In genomic region chr20:21512634-21513180, GRCh38 we compare ENCODE assay signal across 11 cellular contexts. TPM values are rescaled to one million over a fixed set of nuclear protein-coding genes. Genes with fewer than 3 reads are reported as not detected.
DNase-seq lines count a peak whose midpoint lies in the region; ATAC-seq and TF ChIP-seq lines count a peak whose summit lies in the region.
"Had no signal": no experiment of that assay in that cellular context is flagged by ENCODE, and none has a peak within 500 bp of the region (broad histone marks: within the 10 kb centered on the region; RNA-seq: fewer than 3 reads in every experiment).

No MANE protein-coding gene starts in this region.

- H3K4me3 ChIP-seq in IMR-90 (ENCODE audit: insufficient read depth, low read depth, low read length) (peak overlapping the region; percentile 17; the same call in 1 of the 2 replicates), endodermal cell (ENCODE audit: low read length) (peak overlapping the region; percentile 36), brain microvascular endothelial cell (ENCODE audit: low read depth, low read length) (no peak overlapping the region), aorta (ENCODE audit: low read length in 2 of 2) (peak overlapping the region in 1 of 2 donors; percentile 1)

- no peak overlapping the region for H2BK5ac ChIP-seq in IMR-90 (ENCODE audit: low read depth, low read length, poor library complexity, severe bottlenecking)

- H3K36me3 ChIP-seq in IMR-90 (ENCODE audit: control insufficient read depth, insufficient read depth, low read length): no peaks in the 10 kb centered on the region
- H3K36me3 ChIP-seq in endodermal cell (ENCODE audit: control insufficient read depth, insufficient read depth, low read length): no peaks in the 10 kb centered on the region
- no peaks in the 10 kb centered on the region for H3K36me3 ChIP-seq in brain microvascular endothelial cell (replicated peaks)
- H3K36me3 ChIP-seq in aorta (ENCODE audit: control insufficient read depth in 1 of 2, insufficient read depth in 2 of 2, low read length in 1 of 2): no peaks in the 10 kb centered on the region

- H4K20me1 ChIP-seq in IMR-90 (ENCODE audit: insufficient read depth, low read length): no peaks in the 10 kb centered on the region

- H3K9me3 ChIP-seq in CD4-positive, alpha-beta T cell (ENCODE audit: control insufficient read depth, low read length): no peaks in the 10 kb centered on the region
- H3K9me3 ChIP-seq in IMR-90 (ENCODE audit: control insufficient read depth, insufficient read depth, low read length) (0 out of 2 replicates have a peak, but pooled peaks cover 2% of the 10 kb centered on the region), endodermal cell (ENCODE audit: control insufficient read depth, low read length) (no peaks in the 10 kb centered on the region), aorta (ENCODE audit: control insufficient read depth, low read length) (no peaks in the 10 kb centered on the region)

- no peaks in the 10 kb centered on the region for H3K9me1 ChIP-seq in IMR-90 (ENCODE audit: insufficient read depth, low read length)

- H3K4me1 Mint-ChIP-seq in CD4-positive, alpha-beta T cell (ENCODE audit: low read depth): peaks cover 76% of the 10 kb centered on the region
- peaks cover 38% of the 10 kb centered on the region for H3K4me1 Mint-ChIP-seq in endodermal cell

- no peak overlapping the region for H3K14ac ChIP-seq in IMR-90 (replicated peaks; ENCODE audit: low read depth, low read length)

- no peak overlapping the region for H3K18ac ChIP-seq in IMR-90 (ENCODE audit: low read depth, low read length)

- no peak overlapping the region for H3K27ac Mint-ChIP-seq in CD4-positive, alpha-beta T cell
- H3K27ac Mint-ChIP-seq in endodermal cell: no peak overlapping the region

- BruUV-seq in IMR-90 (replicated peaks; lab: Mats Ljungman, UMichigan): no TSS peak

- no peaks in the 10 kb centered on the region for H3K36me3 Mint-ChIP-seq in CD4-positive, alpha-beta T cell (ENCODE audit: low read depth)
- H3K36me3 Mint-ChIP-seq in endodermal cell (ENCODE audit: low read depth): no peaks in the 10 kb centered on the region

- H4K5ac ChIP-seq in IMR-90 (ENCODE audit: low read depth, low read length): no peak overlapping the region

- CTCF ChIA-PET in CD4-positive, alpha-beta T cell (lab: Charles Lee): interaction anchor here (1.4 kb wide), 1 partner anchor 277 kb away, joined by 4 read pairs; no protein-coding TSS in a partner anchor
- CTCF ChIA-PET in IMR-90 (lab: Yijun Ruan, JAX): no interaction called here

- H3K79me1 ChIP-seq in IMR-90 (ENCODE audit: low read depth in 1 of 2, low read length in 2 of 2): no peaks in the 10 kb centered on the region

- H2AK9ac ChIP-seq in IMR-90 (replicated peaks; ENCODE audit: low read depth, low read length, poor library complexity): no peak overlapping the region

- WGBS in IMR-90 (ENCODE audit: extremely low coverage in 2 of 2, insufficient read length in 1 of 2), 2 experiments: no CpG with 5 or more reads among the region's 34 CpGs
- 1% methylated on average over 17 to 34 of the region's 34 CpGs for WGBS in endodermal cell (ENCODE audit: insufficient coverage in 1 of 2, insufficient read length in 1 of 2), 2 experiments
- WGBS in aorta, 2 donors: 1% methylated on average over 34 of the region's 34 CpGs

- peaks cover 3% of the 10 kb centered on the region; the same call in 1 of the 2 replicates for H3K4me1 ChIP-seq in IMR-90 (ENCODE audit: control insufficient read depth, insufficient read depth, low read length)
- H3K4me1 ChIP-seq in endodermal cell (ENCODE audit: control insufficient read depth, insufficient read depth, low read length): peaks cover 13% of the 10 kb centered on the region
- no peaks in the 10 kb centered on the region for H3K4me1 ChIP-seq in aorta (ENCODE audit: control insufficient read depth in 1 of 2, insufficient read depth in 2 of 2, low read length in 2 of 2)

- H4K8ac ChIP-seq in IMR-90 (ENCODE audit: low read depth in 2 of 2, low read length in 2 of 2): no peak overlapping the region

- dilution Hi-C loops in IMR-90 (cut with HindIII; ENCODE audit: low sequenced_read_pairs, unreplicated experiment): no loop called here

- H2BK15ac ChIP-seq in IMR-90 (ENCODE audit: low read depth, low read length): no peak overlapping the region

- H3K4me2 ChIP-seq in IMR-90 (ENCODE audit: low read depth, low read length): peak overlapping the region; percentile 66; the same call in 1 of the 2 replicates

- H2BK20ac ChIP-seq in IMR-90 (ENCODE audit: low read depth, low read length): no peak overlapping the region

- H3K27ac ChIP-seq in CD4-positive, alpha-beta T cell (ENCODE audit: low read depth, low read length): no peak overlapping the region
- no peak overlapping the region for H3K27ac ChIP-seq in IMR-90 (ENCODE audit: insufficient read depth, low read length)
- H3K27ac ChIP-seq in endodermal cell (ENCODE audit: low read depth, low read length): no peak overlapping the region
- no peak overlapping the region for H3K27ac ChIP-seq in brain microvascular endothelial cell
- H3K27ac ChIP-seq in aorta (ENCODE audit: low read depth in 1 of 2, low read length in 2 of 2): no peak overlapping the region

- no peak overlapping the region for H3K56ac ChIP-seq in IMR-90 (ENCODE audit: extremely low read depth, insufficient read depth, low read length)

- H3K27me3 Mint-ChIP-seq in CD4-positive, alpha-beta T cell: peaks cover 93% of the 10 kb centered on the region
- H3K27me3 Mint-ChIP-seq in endodermal cell (ENCODE audit: insufficient read depth): peaks cover 94% of the 10 kb centered on the region

- no peak for TF ChIP-seq POLR2A in IMR-90 (IDR thresholded peaks at IDR 0.05; ENCODE audit: low read depth, low read length)

- TF ChIP-seq RAD21 in IMR-90 (IDR thresholded peaks at IDR 0.05; ENCODE audit: low read length): no peak

- in situ Hi-C loops in IMR-90 (cut with MboI; ENCODE audit: low sequenced_read_pairs) (no loop called here), brain microvascular endothelial cell (cut with HindIII; ENCODE audit: low pct_ligation_motif_present, low sequenced_read_pairs) (no loop called here)

- H3K27me3 ChIP-seq in CD4-positive, alpha-beta T cell (ENCODE audit: control insufficient read depth, insufficient read depth, low read length): peaks cover 92% of the 10 kb centered on the region
- H3K27me3 ChIP-seq in IMR-90 (ENCODE audit: control insufficient read depth, insufficient read depth, low read length) (peaks cover 92% of the 10 kb centered on the region), endodermal cell (ENCODE audit: control insufficient read depth, insufficient read depth, low read length, poor library complexity, severe bottlenecking) (peaks cover 97% of the 10 kb centered on the region), brain microvascular endothelial cell (replicated peaks) (peaks cover 85% of the 10 kb centered on the region), aorta (ENCODE audit: control insufficient read depth in 1 of 2, insufficient read depth in 2 of 2, low read length in 1 of 2) (peaks cover 0 to 6% of the 10 kb centered on the region in 2 donors)

- no peak overlapping the region for H2BK120ac ChIP-seq in IMR-90 (ENCODE audit: low read depth, low read length)

- no peak for TF ChIP-seq CTCF in CD4-positive, alpha-beta T cell (IDR thresholded peaks at IDR 0.05)
- no peak for TF ChIP-seq CTCF in IMR-90 (conservative IDR thresholded peaks at IDR 0.05; ENCODE audit: low read depth, low read length)
- TF ChIP-seq CTCF in endodermal cell (conservative IDR thresholded peaks at IDR 0.05): no peak
- TF ChIP-seq CTCF in brain microvascular endothelial cell (IDR thresholded peaks at IDR 0.05; ENCODE audit: low read depth, low read length, missing control alignments): no peak

- DNase-seq in CD4-positive, alpha-beta T cell: no peak
- DNase-seq in IMR-90 (no peak), endodermal cell (peak; percentile 66), pons (ENCODE audit: low spot score) (peak; percentile 45), HK-2 (ENCODE audit: unreplicated experiment) (no peak), brain microvascular endothelial cell (no peak), aorta (no peak)
- no peak for DNase-seq in activated effector memory CD4-positive, alpha-beta T cell treated with Interleukin-2 at 50 U/mL for 16 hours
- DNase-seq: left cardiac atrium; NCI-H510A; stimulated activated CD4-positive, alpha-beta T cell treated with anti-CD3 and anti-CD28 coated beads, Interleukin-2, amount 100 ng/mL, for 48 hours had no signal

- POLR2A ChIA-PET in CD4-positive, alpha-beta T cell (lab: Charles Lee): no interaction called here
- POLR2A ChIA-PET in IMR-90 (lab: Charles Lee; ENCODE audit: unreplicated experiment): no interaction called here

- H4K91ac ChIP-seq in IMR-90 (ENCODE audit: insufficient read depth, low read depth, low read length): no peak overlapping the region

- H3K9me3 Mint-ChIP-seq in CD4-positive, alpha-beta T cell: no peaks in the 10 kb centered on the region
- no peaks in the 10 kb centered on the region for H3K9me3 Mint-ChIP-seq in endodermal cell

- H3K9ac ChIP-seq in IMR-90 (ENCODE audit: low read depth, low read length) (no peak overlapping the region), endodermal cell (ENCODE audit: extremely low read depth, low read length, poor library complexity, severe bottlenecking) (no peak overlapping the region)

- no peak overlapping the region for H2AK5ac ChIP-seq in IMR-90 (ENCODE audit: low read depth, low read length)

- peak overlapping the region; percentile 82 for H3K4me3 Mint-ChIP-seq in CD4-positive, alpha-beta T cell
- peak overlapping the region; percentile 55 for H3K4me3 Mint-ChIP-seq in endodermal cell

- intact Hi-C loops in CD4-positive, alpha-beta T cell (cut with DNase I, micrococcal nuclease): loop anchor here in 1 of 2 experiments (10.0 kb wide), 1 partner anchor 798 kb away; the partner anchor contains the start of gene RALGAPA2
- intact Hi-C loops in IMR-90 (cut with micrococcal nuclease): no loop called here
- intact Hi-C loops in aorta (cut with DNase I): no loop called here

- no peak for ATAC-seq in CD4-positive, alpha-beta T cell (ENCODE audit: poor library complexity)
- ATAC-seq in IMR-90 (ENCODE audit: low read depth) (no peak), aorta (ENCODE audit: low FRiP score) (no peak)
- ATAC-seq: left cardiac atrium had no signal

- no peak overlapping the region for H3K23ac ChIP-seq in IMR-90 (ENCODE audit: low read depth, low read length)

- no peak overlapping the region for H2AFZ ChIP-seq in IMR-90 (replicated peaks; ENCODE audit: low read length, poor library complexity)

- no peak overlapping the region for H3K4ac ChIP-seq in IMR-90 (ENCODE audit: low read depth, low read length)

TF ChIP-seq in IMR-90, 13 proteins besides CTCF, POLR2A, EP300 and RAD21:
- TF ChIP-seq BHLHE40 (IDR thresholded peaks at IDR 0.05; ENCODE audit: low read depth, low read length): no peak
- TF ChIP-seq SMC3 (IDR thresholded peaks at IDR 0.05; ENCODE audit: low read depth, low read length): no peak

RNA-seq across cellular contexts. Expression of gene NKX2-2, which starts 1.2 kb away (rescaled TPM):
- total RNA-seq in CD4-positive, alpha-beta T cell: not detected
- total RNA-seq in IMR-90 (2012; rRNA removed): not detected in 2 replicates
- polyA plus RNA-seq in IMR-90 (2012; rRNA removed): not detected in 2 replicates
- polyA plus RNA-seq in IMR-90 (2012; cell fraction: cytosol; rRNA removed): not detected in 2 replicates
- polyA plus RNA-seq in IMR-90 (2012; cell fraction: nucleus; rRNA removed; ENCODE audit: low replicate concordance): not detected in 2 replicates
- total RNA-seq in endodermal cell: 1 to 10 TPM in 1 of 2 donors, under 1 TPM in 1; 0.31 to 1.5 TPM
- polyA plus RNA-seq in endodermal cell (2013, experiment 1 of 2): 0.11 TPM
- polyA plus RNA-seq in endodermal cell (2013, experiment 2 of 2): not detected
- total RNA-seq in aorta: not detected
- polyA plus RNA-seq in aorta: under 1 TPM in 1 of 2 donors, not detected in 1; 0.15 TPM
- total RNA-seq: left cardiac atrium had no signal

Comparison
In these comparisons a context has a peak if more than half of its experiments do, and no peak if none do; other contexts are left out.
1. DNase-seq: peak in endodermal cell (single experiment) and pons (single experiment); none in CD4-positive, alpha-beta T cell (0 of 10), IMR-90 (single experiment), HK-2 (single experiment), brain microvascular endothelial cell (single experiment), aorta (0 of 2) and activated effector memory CD4-positive, alpha-beta T cell treated with Interleukin-2 at 50 U/mL for 16 hours (single experiment).